20 cellular contexts compared by ENCODE assay signal in genomic region chr2:170202437-170202836, GRCh38. TPM values are rescaled to one million over a fixed set of nuclear protein-coding genes. Genes with fewer than 3 reads are reported as not detected.
DNase-seq lines count a peak whose midpoint lies in the region; ATAC-seq and TF ChIP-seq lines count a peak whose summit lies in the region.
"Had no signal": no experiment of that assay in that cellular context is flagged by ENCODE, and none has a peak within 500 bp of the region (broad histone marks: within the 10 kb centered on the region; RNA-seq: fewer than 3 reads in every experiment).

No MANE protein-coding gene starts in this region.

- WGBS in right cardiac atrium, result 34% methylated on average over 1 of the region's 1 CpG
- 89 to 93% methylated on average over 1 of the region's 1 CpG for WGBS in endodermal cell (ENCODE audit: insufficient coverage in 1 of 2, insufficient read length in 1 of 2), 2 experiments

- no peak overlapping the region for H3K27ac Mint-ChIP-seq in endodermal cell
- H3K27ac Mint-ChIP-seq: CD8-positive, alpha-beta T cell had no signal

- no peaks in the 10 kb centered on the region for H3K4me1 Mint-ChIP-seq in endodermal cell

- intact Hi-C loops in Right ventricle myocardium inferior (cut with DNase I), result no loop called here
- intact Hi-C loops in right cardiac atrium (cut with DNase I), result no loop called here

- H3K27me3 ChIP-seq in right cardiac atrium (ENCODE audit: control insufficient read depth, insufficient read depth), result no peaks in the 10 kb centered on the region
- no peaks in the 10 kb centered on the region for H3K27me3 ChIP-seq in SJCRH30
- H3K27me3 ChIP-seq in endodermal cell (ENCODE audit: control insufficient read depth, insufficient read depth, low read length, poor library complexity, severe bottlenecking), result no peaks in the 10 kb centered on the region

- H3K9me3 ChIP-seq in right cardiac atrium (ENCODE audit: control insufficient read depth, low read length) (no peaks in the 10 kb centered on the region), SJCRH30 (replicated peaks) (no peaks in the 10 kb centered on the region), endodermal cell (ENCODE audit: control insufficient read depth, low read length) (peaks cover 7% of the 10 kb centered on the region)

- DNase-seq in Right ventricle myocardium inferior (ENCODE audit: missing footprints), result no peak
- DNase-seq in right cardiac atrium, result no peak
- peak; percentile 15 to 58 for DNase-seq in SJCRH30
- peak; percentile 15 for DNase-seq in myocyte (ENCODE audit: low read depth)
- DNase-seq in foreskin melanocyte, result no peak
- no peak for DNase-seq in stimulated activated naive CD4-positive, alpha-beta T cell treated with Interleukin-2 at 50 U/mL for 16 hours (lab: John Stamatoyannopoulos, UW)
- no peak for DNase-seq in endodermal cell
- DNase-seq: CD8-positive, alpha-beta T cell; KG1; NCI-H1048; NCI-H1436; NCI-H1930; NCI-H226; NCI-H524 treated with DMSO at 0.1 percent for 48 hours; SHP77 had no signal

- peaks cover 9% of the 10 kb centered on the region for H3K9me3 Mint-ChIP-seq in endodermal cell
- H3K9me3 Mint-ChIP-seq: CD8-positive, alpha-beta T cell had no signal

- H3K9ac ChIP-seq in endodermal cell (ENCODE audit: extremely low read depth, low read length, poor library complexity, severe bottlenecking), result no peak overlapping the region

- H3K4me3 Mint-ChIP-seq in endodermal cell, result no peak overlapping the region
- H3K4me3 Mint-ChIP-seq: CD8-positive, alpha-beta T cell had no signal

- H3K4me1 ChIP-seq in right cardiac atrium (ENCODE audit: control insufficient read depth, insufficient read depth, low read length), result no peaks in the 10 kb centered on the region
- H3K4me1 ChIP-seq in SJCRH30, result peaks cover 3% of the 10 kb centered on the region; the same call in 1 of the 2 replicates
- no peaks in the 10 kb centered on the region for H3K4me1 ChIP-seq in endodermal cell (ENCODE audit: control insufficient read depth, insufficient read depth, low read length)

- H3K27me3 Mint-ChIP-seq in endodermal cell (ENCODE audit: insufficient read depth), result no peaks in the 10 kb centered on the region

- H3K4me3 ChIP-seq in right cardiac atrium (ENCODE audit: low read length) (no peak overlapping the region), SJCRH30 (no peak overlapping the region), endodermal cell (ENCODE audit: low read length) (no peak overlapping the region)

- no peaks in the 10 kb centered on the region for H3K36me3 Mint-ChIP-seq in endodermal cell (ENCODE audit: low read depth)
- H3K36me3 Mint-ChIP-seq: CD8-positive, alpha-beta T cell had no signal

- H3K27ac ChIP-seq in right cardiac atrium (ENCODE audit: low read length) (no peak overlapping the region), SJCRH30 (no peak overlapping the region), endodermal cell (ENCODE audit: low read depth, low read length) (no peak overlapping the region)

- ATAC-seq in Right ventricle myocardium inferior, result peak; percentile 65
- ATAC-seq in right cardiac atrium, result no peak
- ATAC-seq in HG02870 (IDR thresholded peaks at IDR 0.05; ENCODE audit: unreplicated experiment), result peak; percentile 7
- ATAC-seq: CD8-positive, alpha-beta T cell; HepG2; Panc1 had no signal

- TF ChIP-seq CTCF in endodermal cell (conservative IDR thresholded peaks at IDR 0.05), result no peak

- H3K36me3 ChIP-seq in SJCRH30 (no peaks in the 10 kb centered on the region), endodermal cell (ENCODE audit: control insufficient read depth, insufficient read depth, low read length) (no peaks in the 10 kb centered on the region)

RNA-seq across cellular contexts. Expression of gene MYO3B, which starts 24.5 kb away (rescaled TPM):
- total RNA-seq in Right ventricle myocardium inferior (not detected), right cardiac atrium (not detected), myocyte (not detected in 2 replicates), endodermal cell (10 to 100 TPM in 1 of 2 donors, 1 to 10 TPM in 1; 5.2 to 10.9 TPM)
- polyA plus RNA-seq in right cardiac atrium, result not detected
- 0.04 TPM in 1 of 2 replicates, not detected in the other for total RNA-seq in SJCRH30 (2014; rRNA removed; shearing (Covaris generic))
- not detected for polyA plus RNA-seq in myocyte (2012)
- polyA plus RNA-seq in endodermal cell (2013, experiment 1 of 2), result 1.2 TPM
- polyA plus RNA-seq in endodermal cell (2013, experiment 2 of 2), result 1.1 TPM
- total RNA-seq: CD8-positive, alpha-beta T cell; HepG2; MCF 10A had no signal
- polyA plus RNA-seq: BJ had no signal

Comparison
In these comparisons a context has a peak if more than half of its experiments do, and no peak if none do; other contexts are left out.
1. ATAC-seq: peak in Right ventricle myocardium inferior (single experiment) and HG02870 (single experiment); none in right cardiac atrium (0 of 2).
2. DNase-seq: peak in SJCRH30 (2 of 2) and myocyte (single experiment); none in Right ventricle myocardium inferior (single experiment), right cardiac atrium (0 of 3), foreskin melanocyte (single experiment), stimulated activated naive CD4-positive, alpha-beta T cell treated with Interleukin-2 at 50 U/mL for 16 hours (single experiment) and endodermal cell (single experiment).